Comparison of ENCODE assay signal across 15 cellular contexts in genomic region chr6:150273457-150274309, GRCh38.
DNase-seq lines count a peak whose midpoint lies in the region; ATAC-seq and TF ChIP-seq lines count a peak whose summit lies in the region.
"Had no signal": no experiment of that assay in that cellular context is flagged by ENCODE, and none has a peak within 500 bp of the region (broad histone marks: within the 10 kb centered on the region; RNA-seq: fewer than 3 reads in every experiment).

No MANE protein-coding gene starts in this region.

- no peaks in the 10 kb centered on the region for H3K36me3 Mint-ChIP-seq in neural progenitor cell

- H3K9me3 ChIP-seq in SJCRH30 (replicated peaks) (no peaks in the 10 kb centered on the region), neural progenitor cell (ENCODE audit: low read depth) (no peaks in the 10 kb centered on the region), Karpas-422 (ENCODE audit: low read length) (no peaks in the 10 kb centered on the region)
- H3K9me3 ChIP-seq: esophagus squamous epithelium, mucosa of descending colon, SK-N-SH had no signal

- no peaks in the 10 kb centered on the region for H4K20me1 ChIP-seq in neural progenitor cell (ENCODE audit: low read depth)
- H4K20me1 ChIP-seq in Karpas-422 (ENCODE audit: insufficient read depth, low read depth, low read length), result no peaks in the 10 kb centered on the region

- peaks cover 2% of the 10 kb centered on the region for H3K9me3 Mint-ChIP-seq in neural progenitor cell
- H3K9me3 Mint-ChIP-seq: central memory CD8-positive, alpha-beta T cell had no signal

- H3K27me3 ChIP-seq in SJCRH30, result peaks cover 4% of the 10 kb centered on the region; the same call in 1 of the 2 replicates
- no peaks in the 10 kb centered on the region for H3K27me3 ChIP-seq in neural progenitor cell
- H3K27me3 ChIP-seq in Karpas-422 (ENCODE audit: low read length), result no peaks in the 10 kb centered on the region

- peak; percentile 73 for ATAC-seq in GM18520 (IDR thresholded peaks at IDR 0.05; ENCODE audit: unreplicated experiment)
- ATAC-seq in HG02798 (IDR thresholded peaks at IDR 0.05; ENCODE audit: poor library complexity, unreplicated experiment), result peak; percentile 60
- no peak for ATAC-seq in HG02852 (IDR thresholded peaks at IDR 0.05; ENCODE audit: unreplicated experiment)
- ATAC-seq: mucosa of descending colon had no signal

- no peaks in the 10 kb centered on the region for H3F3A ChIP-seq in neural progenitor cell (ENCODE audit: low read depth)

- no peak overlapping the region for H3K27ac ChIP-seq in SJCRH30
- no peak overlapping the region for H3K27ac ChIP-seq in neural progenitor cell
- no peak overlapping the region for H3K27ac ChIP-seq in Karpas-422 (ENCODE audit: low read length)
- H3K27ac ChIP-seq: esophagus squamous epithelium had no signal

- H3K9me2 ChIP-seq in Karpas-422 (replicated peaks; ENCODE audit: insufficient read depth, low read length), result no peaks in the 10 kb centered on the region
- H3K9me2 ChIP-seq: SK-N-SH had no signal

- H3K9ac ChIP-seq in neural progenitor cell (no peak overlapping the region), Karpas-422 (ENCODE audit: low read length) (no peak overlapping the region)
- H3K9ac ChIP-seq: SK-N-SH had no signal

- H3K27ac Mint-ChIP-seq in neural progenitor cell, result peak overlapping the region; percentile 69

- peaks cover 9% of the 10 kb centered on the region for H3K27me3 Mint-ChIP-seq in neural progenitor cell (ENCODE audit: insufficient read depth, low read depth)

- H3K4me3 Mint-ChIP-seq in neural progenitor cell, result no peak overlapping the region
- H3K4me3 Mint-ChIP-seq: central memory CD8-positive, alpha-beta T cell had no signal

- H3K4me3 ChIP-seq in SJCRH30 (no peak overlapping the region), neural progenitor cell (no peak overlapping the region), Karpas-422 (ENCODE audit: low read length) (no peak overlapping the region)
- H3K4me3 ChIP-seq: esophagus squamous epithelium, mucosa of descending colon had no signal

- H3K36me3 ChIP-seq in SJCRH30 (no peaks in the 10 kb centered on the region), neural progenitor cell (no peaks in the 10 kb centered on the region), Karpas-422 (ENCODE audit: insufficient read depth, low read length) (no peaks in the 10 kb centered on the region)
- H3K36me3 ChIP-seq: esophagus squamous epithelium had no signal

- no peak overlapping the region for H3K4me2 ChIP-seq in neural progenitor cell
- no peak overlapping the region for H3K4me2 ChIP-seq in Karpas-422 (ENCODE audit: low read depth, low read length, poor library complexity, severe bottlenecking)
- H3K4me2 ChIP-seq: SK-N-SH had no signal

- H3K79me2 ChIP-seq in neural progenitor cell (ENCODE audit: low read depth) (no peaks in the 10 kb centered on the region), Karpas-422 (ENCODE audit: low read length) (no peaks in the 10 kb centered on the region)

- no peak overlapping the region for H2AFZ ChIP-seq in neural progenitor cell (replicated peaks)
- no peak overlapping the region for H2AFZ ChIP-seq in Karpas-422 (ENCODE audit: low read length)

- peaks cover 45% of the 10 kb centered on the region for H3K4me1 Mint-ChIP-seq in neural progenitor cell

- H3K4me1 ChIP-seq in SJCRH30 (peaks cover 35% of the 10 kb centered on the region), neural progenitor cell (peaks cover 13% of the 10 kb centered on the region), Karpas-422 (ENCODE audit: low read length) (no peaks in the 10 kb centered on the region; the same call in 1 of the 2 replicates)

- DNase-seq in SJCRH30 (peak; percentile 89 to 91), neural progenitor cell (ENCODE audit: low spot score) (no peak), AML-193 (lab: John Stamatoyannopoulos, UW) (no peak), Karpas-422 (no peak)
- DNase-seq in central memory CD4-positive, alpha-beta T cell, result no peak
- DNase-seq: activated effector memory CD4-positive, alpha-beta T cell treated with anti-CD3 and anti-CD28 coated beads, Interleukin-2, amount 50 U/mL, for 16 hours; esophagus squamous epithelium; GF-D8; mucosa of descending colon; NCI-H345; SK-N-SH had no signal

- no peak for TF ChIP-seq CTCF in neural progenitor cell (IDR thresholded peaks at IDR 0.05)

Comparison
In these comparisons a context has a peak if more than half of its experiments do, and no peak if none do; other contexts are left out.
1. DNase-seq: peak in SJCRH30 (2 of 2); none in neural progenitor cell (single experiment), AML-193 (0 of 2), Karpas-422 (single experiment) and central memory CD4-positive, alpha-beta T cell (single experiment).